ENCODE assay signal across 18 cellular contexts in genomic region chr3:157097198-157097597, GRCh38.
DNase-seq lines count a peak whose midpoint lies in the region; ATAC-seq and TF ChIP-seq lines count a peak whose summit lies in the region.
"Had no signal": no experiment of that assay in that cellular context is flagged by ENCODE, and none has a peak within 500 bp of the region (broad histone marks: within the 10 kb centered on the region; RNA-seq: fewer than 3 reads in every experiment).

No MANE protein-coding gene starts in this region.

- peak overlapping the region; percentile 2; the same call in 1 of the 2 replicates for H3K9ac ChIP-seq in KMS-11

- peaks cover 10% of the 10 kb centered on the region for H3K27me3 Mint-ChIP-seq in nephron (ENCODE audit: low read depth)
- H3K27me3 Mint-ChIP-seq: CD4-positive, alpha-beta memory T cell had no signal

- H3K4me1 Mint-ChIP-seq in nephron = peaks cover 39% of the 10 kb centered on the region

- H3K9me3 Mint-ChIP-seq in nephron = no peaks in the 10 kb centered on the region
- H3K9me3 Mint-ChIP-seq: CD4-positive, alpha-beta memory T cell; GM23338; H9 had no signal

- no peaks in the 10 kb centered on the region for H3K79me2 ChIP-seq in KMS-11 (ENCODE audit: insufficient read depth, low read depth)

- intact Hi-C loops in left cardiac atrium (cut with DNase I) (no loop called here), left ventricle myocardium inferior (cut with micrococcal nuclease) (no loop called here), Right ventricle myocardium superior (cut with DNase I) (no loop called here)

- H3K27ac Mint-ChIP-seq in nephron = peak overlapping the region in 2 of 3 experiments; percentile 7 to 18
- H3K27ac Mint-ChIP-seq: GM23338 had no signal

- ATAC-seq in left cardiac atrium = no peak
- ATAC-seq in Right ventricle myocardium superior (ENCODE audit: poor library complexity) = no peak
- ATAC-seq: GM23338, HCT116 had no signal

- no peaks in the 10 kb centered on the region for H3K36me3 ChIP-seq in cardiac muscle cell
- H3K36me3 ChIP-seq in left ventricle myocardium inferior = no peaks in the 10 kb centered on the region
- H3K36me3 ChIP-seq in KMS-11 (ENCODE audit: insufficient read depth) = no peaks in the 10 kb centered on the region

- peak overlapping the region; percentile 94 for H3K27ac ChIP-seq in cardiac muscle cell
- H3K27ac ChIP-seq in left ventricle myocardium inferior (replicated peaks) = peak overlapping the region; percentile 100
- H3K27ac ChIP-seq in KMS-11 = peak overlapping the region; percentile 92

- H3K4me3 ChIP-seq in cardiac muscle cell (no peak overlapping the region), left ventricle myocardium inferior (no peak overlapping the region), KMS-11 (IDR thresholded peaks at IDR 0.05; ENCODE audit: insufficient read depth, low read depth, low read length) (no peak overlapping the region)
- H3K4me3 ChIP-seq: GM23338 had no signal

- H3K4me1 ChIP-seq in cardiac muscle cell (ENCODE audit: low read depth) = peaks cover 80% of the 10 kb centered on the region
- peaks cover 69% of the 10 kb centered on the region for H3K4me1 ChIP-seq in left ventricle myocardium inferior
- peaks cover 98% of the 10 kb centered on the region for H3K4me1 ChIP-seq in KMS-11 (ENCODE audit: low read depth, poor library complexity, severe bottlenecking)

- H4K20me1 ChIP-seq in KMS-11 (ENCODE audit: insufficient read depth) = no peaks in the 10 kb centered on the region

- DNase-seq in cardiac muscle cell (ENCODE audit: low read depth in 1 of 2, low spot score in 1 of 2) (no peak), left cardiac atrium (no peak), left ventricle myocardium inferior (no peak), Right ventricle myocardium superior (no peak), OCI-M2 (lab: John Stamatoyannopoulos, UW; ENCODE audit: unreplicated experiment) (no peak), RKO (ENCODE audit: low spot score) (no peak)
- DNase-seq: C1 segment of cervical spinal cord; Calu3; CD4-positive, alpha-beta memory T cell; COR-L47; DMS53; DMS79 treated with DMSO at 0.1 percent for 48 hours; GF-D8; H9 had no signal

- H3K27me3 ChIP-seq in cardiac muscle cell (no peaks in the 10 kb centered on the region), left ventricle myocardium inferior (ENCODE audit: low read depth) (no peaks in the 10 kb centered on the region), KMS-11 (ENCODE audit: insufficient read depth, low read depth) (no peaks in the 10 kb centered on the region)

- no peak overlapping the region for H2AFZ ChIP-seq in KMS-11 (ENCODE audit: low read depth)
- H2AFZ ChIP-seq: GM23338 had no signal

- TF ChIP-seq CTCF in cardiac muscle cell (IDR thresholded peaks at IDR 0.05; ENCODE audit: low read depth, low read length) = no peak
- no peak for TF ChIP-seq CTCF in left ventricle myocardium inferior (IDR thresholded peaks at IDR 0.05; ENCODE audit: borderline replicate concordance)
- TF ChIP-seq CTCF in KMS-11 (conservative IDR thresholded peaks at IDR 0.05; ENCODE audit: low read depth, low read length) = no peak
- TF ChIP-seq CTCF in nephron (IDR thresholded peaks at IDR 0.05; ENCODE audit: unreplicated experiment in 3 of 3) = no peak

- H3K4me3 Mint-ChIP-seq in nephron = no peak overlapping the region
- H3K4me3 Mint-ChIP-seq: CD4-positive, alpha-beta memory T cell; GM23338; H9 had no signal

- peak overlapping the region; percentile 85 for H3K4me2 ChIP-seq in KMS-11
- H3K4me2 ChIP-seq: GM23338 had no signal

- H3K9me3 ChIP-seq in cardiac muscle cell (ENCODE audit: low read depth) = no peaks in the 10 kb centered on the region
- no peaks in the 10 kb centered on the region for H3K9me3 ChIP-seq in left ventricle myocardium inferior (replicated peaks)

- no peaks in the 10 kb centered on the region for H3K36me3 Mint-ChIP-seq in nephron (ENCODE audit: low read depth)
